Comparison of ENCODE assay signal across 1 cellular context in genomic region chr2:236971919-236972381, GRCh38.
TF ChIP-seq lines count a peak whose summit lies in the region.

No MANE protein-coding gene starts in this region.

TF ChIP-seq in H1, 55 proteins besides CTCF, POLR2A, EP300 and RAD21:
- TF ChIP-seq SP4 (IDR thresholded peaks at IDR 0.05; ENCODE audit: low read length) (no peak), USF2 (IDR thresholded peaks at IDR 0.05; ENCODE audit: low read length) (no peak), SIRT6 (IDR thresholded peaks at IDR 0.05; ENCODE audit: low read length) (no peak), KDM1A (IDR thresholded peaks at IDR 0.05; ENCODE audit: borderline replicate concordance, low read length) (no peak), RNF2 (IDR thresholded peaks at IDR 0.05; ENCODE audit: borderline replicate concordance, low read depth, low read length, missing control alignments, poor library complexity, severe bottlenecking) (no peak), SP1 (IDR thresholded peaks at IDR 0.05; ENCODE audit: low read depth, low read length) (no peak), SUZ12 (IDR thresholded peaks at IDR 0.05; ENCODE audit: low read length) (no peak), E2F6 (IDR thresholded peaks at IDR 0.05) (no peak), SP2 (IDR thresholded peaks at IDR 0.05; ENCODE audit: low read length) (no peak), CTBP2 (IDR thresholded peaks at IDR 0.05; ENCODE audit: borderline replicate concordance, insufficient read depth, insufficient read length, low read length) (no peak), HDAC2 (IDR thresholded peaks at IDR 0.05; ENCODE audit: borderline replicate concordance in 1 of 2, low read depth in 2 of 2, low read length in 2 of 2) (no peak), CHD2 (IDR thresholded peaks at IDR 0.05; ENCODE audit: low read length) (no peak)
